ENCODE assay signal across 24 cellular contexts in the genomic region with DNA sequence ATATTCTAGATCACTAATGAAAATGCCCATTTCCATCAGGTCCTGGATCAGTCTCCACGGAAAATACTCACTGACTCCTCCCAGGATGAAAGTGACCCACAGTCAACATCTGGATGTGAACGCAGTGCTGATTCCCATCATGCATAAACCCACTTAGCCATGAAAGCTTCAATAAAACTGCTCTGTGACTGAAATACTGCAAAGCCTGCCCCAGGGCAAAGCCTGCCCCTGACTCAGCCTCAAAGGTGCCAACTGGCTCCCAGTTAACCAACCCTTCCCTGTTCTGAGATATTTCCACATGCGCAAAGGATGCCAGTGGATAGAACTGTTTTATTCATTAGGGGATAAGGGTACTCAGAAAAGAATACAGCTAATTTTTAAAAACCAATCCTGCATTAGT. TPM values are rescaled to one million over a fixed set of nuclear protein-coding genes. Genes with fewer than 3 reads are reported as not detected.
DNase-seq lines count a peak whose midpoint lies in the region; TF ChIP-seq lines count a peak whose summit lies in the region.
"Had no signal": no experiment of that assay in that cellular context is flagged by ENCODE, and none has a peak within 500 bp of the region (broad histone marks: within the 10 kb centered on the region; RNA-seq: fewer than 3 reads in every experiment).

No MANE protein-coding gene starts in this region.

- DNase-seq in COLO829 (ENCODE audit: low spot score) (peak; percentile 59), Karpas-422 (no peak), mammary epithelial cell (peak; percentile 69), kidney tubule cell (ENCODE audit: low spot score) (peak; percentile 30), HT-29 (ENCODE audit: low spot score) (no peak), SIG-M5 (lab: John Stamatoyannopoulos, UW) (no peak)
- no peak for DNase-seq in CD8-positive, alpha-beta memory T cell
- DNase-seq: activated CD4-positive, alpha-beta memory T cell treated with anti-CD3 and anti-CD28 coated beads for 36 hours; activated CD8-positive, alpha-beta memory T cell treated with anti-CD3 and anti-CD28 coated beads, Interleukin-2, amount 50 U/mL, for 48 hours; activated naive CD8-positive, alpha-beta T cell treated with anti-CD3 and anti-CD28 coated beads, Interleukin-2, amount 10 ng/mL, durations not matched to agents 7 days and 5 days; cerebellar nuclear complex; immature natural killer cell; KG1; left ventricle myocardium superior; mucosa of descending colon; NCI-H1694; NCI-H2171; NCI-H524 treated with DMSO at 0.1 percent for 48 hours had no signal

- intact Hi-C loops in mammary epithelial cell (cut with micrococcal nuclease): no loop called here

- TF ChIP-seq CTCF in mammary epithelial cell (conservative IDR thresholded peaks at IDR 0.05 in 1 of 2, IDR thresholded peaks at IDR 0.05 in 1 of 2; ENCODE audit: extremely low read depth in 1 of 2, insufficient read depth in 1 of 2, low read depth in 1 of 2, low read length in 2 of 2): no peak

- H3K36me3 Mint-ChIP-seq in CD8-positive, alpha-beta memory T cell: peaks cover 0 to 9% (median 0%) of the 10 kb centered on the region in 3 donors
- H3K36me3 Mint-ChIP-seq: immature natural killer cell; stimulated activated effector memory CD8-positive, alpha-beta T cell treated with anti-CD3 and anti-CD28 coated beads, Interleukin-12 subunit alpha, Interleukin-12 subunit beta, amount 100 ng/mL, for 72 hours had no signal

- H3K9ac ChIP-seq in Karpas-422 (ENCODE audit: low read length) (no peak overlapping the region), mammary epithelial cell (ENCODE audit: insufficient read depth, low read length) (no peak overlapping the region)

- H3K4me3 Mint-ChIP-seq in CD8-positive, alpha-beta memory T cell: no peak overlapping the region
- H3K4me3 Mint-ChIP-seq: activated CD4-positive, alpha-beta memory T cell treated with anti-CD3 and anti-CD28 coated beads for 36 hours; activated naive CD8-positive, alpha-beta T cell treated with anti-CD3 and anti-CD28 coated beads, Interleukin-2, amount 10 ng/mL, durations not matched to agents 7 days and 5 days; CD14-positive monocyte; immature natural killer cell; nephron; stimulated activated effector memory CD8-positive, alpha-beta T cell treated with anti-CD3 and anti-CD28 coated beads, Interleukin-12 subunit alpha, Interleukin-12 subunit beta, amount 100 ng/mL, for 72 hours had no signal

- H3K27ac ChIP-seq in Karpas-422 (ENCODE audit: low read length) (0 out of 2 replicates have a peak overlapping the region, but pooled peaks have one; percentile 8), mammary epithelial cell (ENCODE audit: insufficient read depth, low read depth, low read length) (no peak overlapping the region)
- H3K27ac ChIP-seq in CD8-positive, alpha-beta memory T cell (ENCODE audit: low read depth, low read length): no peak overlapping the region
- H3K27ac ChIP-seq: hepatocyte, suprapubic skin had no signal

- no TSS peak for BruUV-seq in mammary epithelial cell (replicated peaks; lab: Mats Ljungman, UMichigan)

- H2AFZ ChIP-seq in Karpas-422 (ENCODE audit: low read length) (no peak overlapping the region), mammary epithelial cell (ENCODE audit: low read depth, low read length) (no peak overlapping the region)
- H2AFZ ChIP-seq: hepatocyte had no signal

- POLR2A ChIA-PET in CD8-positive, alpha-beta memory T cell (lab: Charles Lee): no interaction called here

- H3K36me3 ChIP-seq in Karpas-422 (ENCODE audit: insufficient read depth, low read length): peaks cover 6% of the 10 kb centered on the region; the same call in 1 of the 2 replicates
- no peaks in the 10 kb centered on the region for H3K36me3 ChIP-seq in mammary epithelial cell (ENCODE audit: insufficient read depth, low read length)
- H3K36me3 ChIP-seq in CD8-positive, alpha-beta memory T cell (ENCODE audit: insufficient read depth, low read length): no peaks in the 10 kb centered on the region
- H3K36me3 ChIP-seq: suprapubic skin had no signal

- H4K20me1 ChIP-seq in Karpas-422 (ENCODE audit: insufficient read depth, low read depth, low read length): peaks cover 59% of the 10 kb centered on the region
- no peaks in the 10 kb centered on the region for H4K20me1 ChIP-seq in mammary epithelial cell (ENCODE audit: insufficient read depth, low read length)

- 68% methylated on average over 3 of the region's 3 CpGs for WGBS in mammary epithelial cell (ENCODE audit: low coverage, missing lambda C conversion rate)

- peaks cover 79 to 98% (median 95%) of the 10 kb centered on the region in 3 donors for H3K4me1 Mint-ChIP-seq in CD8-positive, alpha-beta memory T cell
- H3K4me1 Mint-ChIP-seq: nephron had no signal

- CTCF ChIA-PET in mammary epithelial cell (lab: Charles Lee; ENCODE audit: low non-redundant PET): no interaction called here
- CTCF ChIA-PET in CD8-positive, alpha-beta memory T cell (lab: Charles Lee): interaction anchor here (0.9 kb wide), 1 partner anchor 11 kb away, joined by 4 read pairs; no protein-coding TSS in a partner anchor

- H3K4me2 ChIP-seq in Karpas-422 (ENCODE audit: low read depth, low read length, poor library complexity, severe bottlenecking) (no peak overlapping the region), mammary epithelial cell (ENCODE audit: insufficient read depth, low read depth, low read length) (peak overlapping the region; percentile 10)
- H3K4me2 ChIP-seq: hepatocyte, smooth muscle cell had no signal

- no peaks in the 10 kb centered on the region for H3K27me3 Mint-ChIP-seq in CD8-positive, alpha-beta memory T cell
- H3K27me3 Mint-ChIP-seq: activated CD4-positive, alpha-beta memory T cell treated with anti-CD3 and anti-CD28 coated beads for 36 hours; activated naive CD8-positive, alpha-beta T cell treated with anti-CD3 and anti-CD28 coated beads, Interleukin-2, amount 10 ng/mL, durations not matched to agents 7 days and 5 days had no signal

- H3K27ac Mint-ChIP-seq in CD8-positive, alpha-beta memory T cell: no peak overlapping the region
- H3K27ac Mint-ChIP-seq: activated CD4-positive, alpha-beta memory T cell treated with anti-CD3 and anti-CD28 coated beads for 36 hours; activated naive CD8-positive, alpha-beta T cell treated with anti-CD3 and anti-CD28 coated beads, Interleukin-2, amount 10 ng/mL, durations not matched to agents 7 days and 5 days; CD14-positive monocyte; nephron; stimulated activated effector memory CD8-positive, alpha-beta T cell treated with anti-CD3 and anti-CD28 coated beads, Interleukin-12 subunit alpha, Interleukin-12 subunit beta, amount 100 ng/mL, for 72 hours had no signal

- H3K27me3 ChIP-seq in Karpas-422 (ENCODE audit: low read length): no peaks in the 10 kb centered on the region
- no peaks in the 10 kb centered on the region for H3K27me3 ChIP-seq in mammary epithelial cell (ENCODE audit: insufficient read depth, low read length)
- no peaks in the 10 kb centered on the region for H3K27me3 ChIP-seq in CD8-positive, alpha-beta memory T cell (ENCODE audit: insufficient read depth, low read length, poor library complexity, severe bottlenecking)
- H3K27me3 ChIP-seq: hepatocyte, suprapubic skin had no signal

- no peak overlapping the region for H3K4me3 ChIP-seq in Karpas-422 (ENCODE audit: low read length)
- no peak overlapping the region for H3K4me3 ChIP-seq in mammary epithelial cell (replicated peaks in 1 of 3; ENCODE audit: insufficient read depth in 1 of 3, low read depth in 2 of 3, low read length in 3 of 3)
- H3K4me3 ChIP-seq in CD8-positive, alpha-beta memory T cell (ENCODE audit: low read length): no peak overlapping the region
- H3K4me3 ChIP-seq: hepatocyte, mucosa of descending colon, smooth muscle cell, suprapubic skin had no signal

- H3K9me3 Mint-ChIP-seq in CD8-positive, alpha-beta memory T cell: no peaks in the 10 kb centered on the region
- H3K9me3 Mint-ChIP-seq: activated CD4-positive, alpha-beta memory T cell treated with anti-CD3 and anti-CD28 coated beads for 36 hours; immature natural killer cell; nephron; stimulated activated effector memory CD8-positive, alpha-beta T cell treated with anti-CD3 and anti-CD28 coated beads, Interleukin-12 subunit alpha, Interleukin-12 subunit beta, amount 100 ng/mL, for 72 hours had no signal

- in situ Hi-C loops in mammary epithelial cell (cut with MboI; ENCODE audit: low sequenced_read_pairs in 2 of 2): no loop called here

- peaks cover 100% of the 10 kb centered on the region for H3K79me2 ChIP-seq in Karpas-422 (ENCODE audit: low read length)
- peaks cover 100% of the 10 kb centered on the region for H3K79me2 ChIP-seq in mammary epithelial cell (ENCODE audit: insufficient read depth, low read length)

- no peaks in the 10 kb centered on the region for H3K9me2 ChIP-seq in Karpas-422 (replicated peaks; ENCODE audit: insufficient read depth, low read length)

- dilution Hi-C loops in mammary epithelial cell (cut with HindIII; ENCODE audit: low sequenced_read_pairs): no loop called here

- H3K4me1 ChIP-seq in Karpas-422 (ENCODE audit: low read length) (peaks cover 100% of the 10 kb centered on the region), mammary epithelial cell (ENCODE audit: insufficient read depth, low read length) (peaks cover 15% of the 10 kb centered on the region)
- peaks cover 8% of the 10 kb centered on the region for H3K4me1 ChIP-seq in CD8-positive, alpha-beta memory T cell (ENCODE audit: insufficient read depth, low read length)
- H3K4me1 ChIP-seq: suprapubic skin had no signal

- H3K9me3 ChIP-seq in Karpas-422 (ENCODE audit: low read length) (no peaks in the 10 kb centered on the region), mammary epithelial cell (replicated peaks; ENCODE audit: insufficient read depth, low read length) (no peaks in the 10 kb centered on the region)
- no peaks in the 10 kb centered on the region for H3K9me3 ChIP-seq in CD8-positive, alpha-beta memory T cell (ENCODE audit: low read length)
- H3K9me3 ChIP-seq: mucosa of descending colon, suprapubic skin had no signal

RNA-seq across cellular contexts. Expression of gene OSBPL3, which starts 24.0 kb away (rescaled TPM):
- 120 and 149 TPM in 2 replicates for total RNA-seq in Karpas-422 (2014; rRNA removed; shearing (Covaris generic); ENCODE audit: low replicate concordance)
- 10 to 100 TPM; 42.7 to 64.8 TPM for total RNA-seq in mammary epithelial cell
- polyA plus RNA-seq in mammary epithelial cell: 22.9 TPM
- 26.3 TPM for polyA minus RNA-seq in mammary epithelial cell
- 8.3 and 13.7 TPM in 2 replicates for total RNA-seq in HT-29 (2014; rRNA removed; shearing (Covaris generic))
- total RNA-seq in CD8-positive, alpha-beta memory T cell: 10 to 100 TPM; 71.7 to 72.5 TPM
- polyA plus RNA-seq in CD8-positive, alpha-beta memory T cell: 16.4 TPM

Comparison
In these comparisons a context has a peak if more than half of its experiments do, and no peak if none do; other contexts are left out.
1. DNase-seq: peak in COLO829 (single experiment), mammary epithelial cell (single experiment) and kidney tubule cell (single experiment); none in Karpas-422 (single experiment), HT-29 (single experiment), SIG-M5 (single experiment) and CD8-positive, alpha-beta memory T cell (0 of 5).